15 cellular contexts compared by ENCODE assay signal in the genomic region with DNA sequence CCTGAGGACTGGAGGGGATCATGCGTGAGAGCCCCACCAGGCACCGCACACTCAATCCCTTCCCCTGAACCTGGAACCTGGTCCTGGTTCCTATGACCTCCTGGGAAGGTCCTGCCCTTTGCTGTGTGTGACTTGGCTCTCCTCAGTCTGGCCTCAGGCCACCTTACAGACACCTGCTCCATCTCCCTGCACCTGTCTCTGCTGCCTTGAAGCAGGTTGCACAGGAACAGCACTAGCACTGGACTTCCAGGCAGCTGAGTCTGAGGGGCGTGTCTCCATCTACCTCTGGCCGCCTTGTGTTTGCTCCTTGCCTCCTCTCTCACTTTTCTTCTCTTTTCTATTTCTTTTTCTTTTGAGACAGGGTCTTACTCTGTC. TPM values are rescaled to one million over a fixed set of nuclear protein-coding genes. Genes with fewer than 3 reads are reported as not detected.
DNase-seq lines count a peak whose midpoint lies in the region; ATAC-seq and TF ChIP-seq lines count a peak whose summit lies in the region.
"Had no signal": no experiment of that assay in that cellular context is flagged by ENCODE, and none has a peak within 500 bp of the region (broad histone marks: within the 10 kb centered on the region; RNA-seq: fewer than 3 reads in every experiment).

No MANE protein-coding gene starts in this region.

- intact Hi-C loops in left ventricle myocardium superior (cut with micrococcal nuclease) (no loop called here), left cardiac atrium (cut with DNase I) (no loop called here), Caco-2 (cut with micrococcal nuclease; ENCODE audit: unreplicated experiment) (no loop called here)

- H3K36me3 ChIP-seq in effector memory CD4-positive, alpha-beta T cell (ENCODE audit: control insufficient read depth, insufficient read depth, low read length) = peaks cover 10% of the 10 kb centered on the region
- no peaks in the 10 kb centered on the region for H3K36me3 ChIP-seq in Caco-2 (ENCODE audit: control insufficient read depth, insufficient read depth, low read length)
- H3K36me3 ChIP-seq: gastrocnemius medialis had no signal

- H3K4me1 Mint-ChIP-seq in stimulated activated naive CD8-positive, alpha-beta T cell treated with anti-CD3 and anti-CD28 coated beads, Interleukin-15, amount 100 ng/mL, for 72 hours = peaks cover 86% of the 10 kb centered on the region
- H3K4me1 Mint-ChIP-seq in Caco-2 (ENCODE audit: low read depth, unreplicated experiment) = no peaks in the 10 kb centered on the region

- H3K9me3 ChIP-seq in effector memory CD4-positive, alpha-beta T cell (ENCODE audit: control insufficient read depth, low read length) = no peaks in the 10 kb centered on the region
- H3K9me3 ChIP-seq in Caco-2 = no peaks in the 10 kb centered on the region
- H3K9me3 ChIP-seq: gastrocnemius medialis had no signal

- H3K27me3 Mint-ChIP-seq in stimulated activated naive CD8-positive, alpha-beta T cell treated with anti-CD3 and anti-CD28 coated beads, Interleukin-15, amount 100 ng/mL, for 72 hours = no peaks in the 10 kb centered on the region
- no peaks in the 10 kb centered on the region for H3K27me3 Mint-ChIP-seq in Caco-2 (ENCODE audit: insufficient read depth, unreplicated experiment)

- H3K36me3 Mint-ChIP-seq in Caco-2 (ENCODE audit: insufficient read depth, unreplicated experiment) = peaks cover 4% of the 10 kb centered on the region

- POLR2A ChIA-PET in Caco-2 (lab: Charles Lee) = no interaction called here

- peak overlapping the region; percentile 57 for H3K27ac ChIP-seq in effector memory CD4-positive, alpha-beta T cell (ENCODE audit: insufficient read depth, low read length, poor library complexity, severe bottlenecking)
- H3K27ac ChIP-seq: gastrocnemius medialis, SK-N-MC had no signal

- no peaks in the 10 kb centered on the region for H3K9me3 Mint-ChIP-seq in stimulated activated naive CD8-positive, alpha-beta T cell treated with anti-CD3 and anti-CD28 coated beads, Interleukin-15, amount 100 ng/mL, for 72 hours
- H3K9me3 Mint-ChIP-seq in Caco-2 (ENCODE audit: unreplicated experiment) = no peaks in the 10 kb centered on the region

- DNase-seq in left ventricle myocardium superior = peak; percentile 3
- no peak for DNase-seq in left cardiac atrium
- DNase-seq in RPMI8226 = peak; percentile 55
- no peak for DNase-seq in effector memory CD4-positive, alpha-beta T cell
- no peak for DNase-seq in stimulated activated naive CD8-positive, alpha-beta T cell treated with anti-CD3 and anti-CD28 coated beads, Interleukin-15, amount 100 ng/mL, for 72 hours
- no peak for DNase-seq in NOMO-1 treated with DMSO at 0.1 percent for 48 hours (lab: John Stamatoyannopoulos, UW; ENCODE audit: unreplicated experiment)
- DNase-seq in activated gamma-delta T cell treated with Interleukin-2 at 50 U/mL for 16 hours = no peak
- DNase-seq in Caco-2 = no peak
- DNase-seq: DND-41; gastrocnemius medialis; OCI-M1; stimulated activated CD4-positive, alpha-beta T cell treated with anti-CD3 and anti-CD28 coated beads, Interleukin-1b, Interleukin-23, amount 100 ng/mL, for 48 hours had no signal

- CTCF ChIA-PET in Caco-2 (lab: Charles Lee) = no interaction called here

- H3K27me3 ChIP-seq in effector memory CD4-positive, alpha-beta T cell (replicated peaks; ENCODE audit: control insufficient read depth, insufficient read depth, low read length, poor library complexity, severe bottlenecking) = no peaks in the 10 kb centered on the region
- H3K27me3 ChIP-seq in Caco-2 (replicated peaks; ENCODE audit: control insufficient read depth, insufficient read depth, low read length) = no peaks in the 10 kb centered on the region
- H3K27me3 ChIP-seq: gastrocnemius medialis had no signal

- ATAC-seq in left ventricle myocardium superior (no peak), left cardiac atrium (no peak)
- ATAC-seq in stimulated activated naive CD8-positive, alpha-beta T cell treated with anti-CD3 and anti-CD28 coated beads, Interleukin-15, amount 100 ng/mL, for 72 hours = no peak
- ATAC-seq: gastrocnemius medialis had no signal

- peak overlapping the region; percentile 73 to 86 for H3K27ac Mint-ChIP-seq in stimulated activated naive CD8-positive, alpha-beta T cell treated with anti-CD3 and anti-CD28 coated beads, Interleukin-15, amount 100 ng/mL, for 72 hours
- no peak overlapping the region for H3K27ac Mint-ChIP-seq in Caco-2 (ENCODE audit: unreplicated experiment)

- no peak overlapping the region for H3K4me3 ChIP-seq in effector memory CD4-positive, alpha-beta T cell (ENCODE audit: insufficient read depth, low read depth, low read length, poor library complexity, severe bottlenecking)
- H3K4me3 ChIP-seq in Caco-2 (ENCODE audit: low read depth, low read length) = no peak overlapping the region
- H3K4me3 ChIP-seq: gastrocnemius medialis, SK-N-MC had no signal

- H3K4me1 ChIP-seq in effector memory CD4-positive, alpha-beta T cell (ENCODE audit: control insufficient read depth, insufficient read depth, low read length, poor library complexity, severe bottlenecking) = peaks cover 69% of the 10 kb centered on the region
- H3K4me1 ChIP-seq in Caco-2 = no peaks in the 10 kb centered on the region
- H3K4me1 ChIP-seq: gastrocnemius medialis had no signal

- peak overlapping the region; percentile 14 to 27 for H3K4me3 Mint-ChIP-seq in stimulated activated naive CD8-positive, alpha-beta T cell treated with anti-CD3 and anti-CD28 coated beads, Interleukin-15, amount 100 ng/mL, for 72 hours
- no peak overlapping the region for H3K4me3 Mint-ChIP-seq in Caco-2 (ENCODE audit: unreplicated experiment)

- BruUV-seq in Caco-2 (replicated peaks; lab: Mats Ljungman, UMichigan) = no TSS peak

- TF ChIP-seq CTCF in Caco-2 (IDR thresholded peaks at IDR 0.05; ENCODE audit: insufficient read depth in 1 of 2, low read depth in 1 of 2, low read length in 1 of 2, severe bottlenecking in 1 of 2, unreplicated experiment in 1 of 2) = no peak

RNA-seq across cellular contexts. Expression of a gene that starts 15.4 kb away (rescaled TPM):
- total RNA-seq in left ventricle myocardium superior (2.4 TPM), left cardiac atrium (10 to 100 TPM in 1 of 2 donors, 1 to 10 TPM in 1; 6.1 to 14.1 TPM), Caco-2 (2022) (not detected in 2 replicates)
- total RNA-seq: chondrocyte, NCI-H460 had no signal

Comparison
In these comparisons a context has a peak if more than half of its experiments do, and no peak if none do; other contexts are left out.
1. DNase-seq: peak in left ventricle myocardium superior (single experiment) and RPMI8226 (single experiment); none in left cardiac atrium (single experiment), effector memory CD4-positive, alpha-beta T cell (0 of 3), stimulated activated naive CD8-positive, alpha-beta T cell treated with anti-CD3 and anti-CD28 coated beads, Interleukin-15, amount 100 ng/mL, for 72 hours (0 of 2), NOMO-1 treated with DMSO at 0.1 percent for 48 hours (single experiment), activated gamma-delta T cell treated with Interleukin-2 at 50 U/mL for 16 hours (single experiment) and Caco-2 (0 of 2).